14 cellular contexts compared by ENCODE assay signal in genomic region chr3:30617653-30618052, GRCh38. TPM values are rescaled to one million over a fixed set of nuclear protein-coding genes. Genes with fewer than 3 reads are reported as not detected.
DNase-seq lines count a peak whose midpoint lies in the region; ATAC-seq and TF ChIP-seq lines count a peak whose summit lies in the region.
"Had no signal": no experiment of that assay in that cellular context is flagged by ENCODE, and none has a peak within 500 bp of the region (broad histone marks: within the 10 kb centered on the region; RNA-seq: fewer than 3 reads in every experiment).

No MANE protein-coding gene starts in this region.

- H3K27ac Mint-ChIP-seq in activated naive CD4-positive, alpha-beta T cell treated with anti-CD3 and anti-CD28 coated beads for 36 hours = peak overlapping the region; percentile 98
- peak overlapping the region; percentile 82 for H3K27ac Mint-ChIP-seq in central memory CD8-positive, alpha-beta T cell (ENCODE audit: low read depth)
- peak overlapping the region; percentile 93 for H3K27ac Mint-ChIP-seq in stimulated activated naive B cell treated with anti-CD40 and anti-IgM and Interleukin-4, amounts not matched to agents 10 μg/mL and 1 μg/mL and 100 μg/mL, for 72 hours
- H3K27ac Mint-ChIP-seq: type B pancreatic cell had no signal

- peak overlapping the region; percentile 94 for H3K27ac ChIP-seq in RWPE2 (ENCODE audit: poor library complexity, severe bottlenecking)

- H3K27me3 ChIP-seq in RWPE2 (ENCODE audit: insufficient read depth, poor library complexity, severe bottlenecking) = no peaks in the 10 kb centered on the region

- intact Hi-C loops in activated naive CD4-positive, alpha-beta T cell treated with anti-CD3 and anti-CD28 coated beads for 36 hours (cut with micrococcal nuclease) = no loop called here

- DNase-seq in activated naive CD4-positive, alpha-beta T cell treated with anti-CD3 and anti-CD28 coated beads for 36 hours = no peak
- DNase-seq in activated naive CD4-positive, alpha-beta T cell treated with Interleukin-2 at 50 U/mL for 16 hours = no peak
- DNase-seq in RWPE2 (ENCODE audit: low spot score) (no peak), NCI-H345 (lab: John Stamatoyannopoulos, UW) (no peak), NCI-H1417 (lab: John Stamatoyannopoulos, UW) (no peak)
- DNase-seq in central memory CD8-positive, alpha-beta T cell (ENCODE audit: low spot score in 2 of 2) = no peak
- DNase-seq in stimulated activated naive B cell treated with anti-CD40 and anti-IgM and Interleukin-4, amounts not matched to agents 10 μg/mL and 1 μg/mL and 100 μg/mL, for 72 hours = no peak
- DNase-seq: activated CD4-positive, CD25-positive, alpha-beta regulatory T cell treated with anti-CD3 and anti-CD28 coated beads, Interleukin-2, amount 50 U/mL, for 72 hours; activated effector memory CD4-positive, alpha-beta T cell treated with anti-CD3 and anti-CD28 coated beads, Interleukin-2, amount 50 U/mL, for 16 hours; NCI-H2029; NCI-H526 had no signal

- H3K36me3 ChIP-seq in RWPE2 (ENCODE audit: low read depth) = peaks cover 63% of the 10 kb centered on the region

- TF ChIP-seq CTCF in RWPE2 (IDR thresholded peaks at IDR 0.05; ENCODE audit: poor library complexity, severe bottlenecking) = no peak

- peaks cover 80% of the 10 kb centered on the region for H3K4me1 ChIP-seq in RWPE2 (ENCODE audit: insufficient read depth, poor library complexity, severe bottlenecking)

- peaks cover 92% of the 10 kb centered on the region for H3K4me1 Mint-ChIP-seq in activated naive CD4-positive, alpha-beta T cell treated with anti-CD3 and anti-CD28 coated beads for 36 hours (ENCODE audit: low read depth)
- peaks cover 96% of the 10 kb centered on the region for H3K4me1 Mint-ChIP-seq in central memory CD8-positive, alpha-beta T cell
- H3K4me1 Mint-ChIP-seq in stimulated activated naive B cell treated with anti-CD40 and anti-IgM and Interleukin-4, amounts not matched to agents 10 μg/mL and 1 μg/mL and 100 μg/mL, for 72 hours = peaks cover 56 to 100% of the 10 kb centered on the region in 2 donors

- peak overlapping the region; percentile 58 for H3K4me3 Mint-ChIP-seq in activated naive CD4-positive, alpha-beta T cell treated with anti-CD3 and anti-CD28 coated beads for 36 hours
- H3K4me3 Mint-ChIP-seq in central memory CD8-positive, alpha-beta T cell = peak overlapping the region; percentile 95
- peak overlapping the region; percentile 30 to 54 for H3K4me3 Mint-ChIP-seq in stimulated activated naive B cell treated with anti-CD40 and anti-IgM and Interleukin-4, amounts not matched to agents 10 μg/mL and 1 μg/mL and 100 μg/mL, for 72 hours
- H3K4me3 Mint-ChIP-seq: type B pancreatic cell had no signal

- no peaks in the 10 kb centered on the region for H3K9me3 ChIP-seq in RWPE2 (ENCODE audit: severe bottlenecking)

- no peaks in the 10 kb centered on the region for H3K27me3 Mint-ChIP-seq in activated naive CD4-positive, alpha-beta T cell treated with anti-CD3 and anti-CD28 coated beads for 36 hours (ENCODE audit: low read depth)
- H3K27me3 Mint-ChIP-seq in central memory CD8-positive, alpha-beta T cell = no peaks in the 10 kb centered on the region
- no peaks in the 10 kb centered on the region for H3K27me3 Mint-ChIP-seq in stimulated activated naive B cell treated with anti-CD40 and anti-IgM and Interleukin-4, amounts not matched to agents 10 μg/mL and 1 μg/mL and 100 μg/mL, for 72 hours
- H3K27me3 Mint-ChIP-seq: type B pancreatic cell had no signal

- CTCF ChIA-PET in activated naive CD4-positive, alpha-beta T cell treated with anti-CD3 and anti-CD28 coated beads for 36 hours (lab: Charles Lee) = interaction anchor here (1.0 to 6.4 kb wide), 3 partner anchors 10 to 40 kb away, joined by 4 to 42 read pairs (median 8); no protein-coding TSS in a partner anchor

- peaks cover 91% of the 10 kb centered on the region for H3K36me3 Mint-ChIP-seq in activated naive CD4-positive, alpha-beta T cell treated with anti-CD3 and anti-CD28 coated beads for 36 hours (ENCODE audit: low read depth)
- H3K36me3 Mint-ChIP-seq in central memory CD8-positive, alpha-beta T cell (ENCODE audit: insufficient read depth) = peaks cover 20% of the 10 kb centered on the region
- peaks cover 25 to 43% of the 10 kb centered on the region in 2 donors for H3K36me3 Mint-ChIP-seq in stimulated activated naive B cell treated with anti-CD40 and anti-IgM and Interleukin-4, amounts not matched to agents 10 μg/mL and 1 μg/mL and 100 μg/mL, for 72 hours

- ATAC-seq in RWPE2 (ENCODE audit: low read depth) = no peak
- no peak for ATAC-seq in central memory CD8-positive, alpha-beta T cell (replicated peaks; ENCODE audit: extremely low read depth, poor library complexity, severe bottlenecking)
- ATAC-seq in stimulated activated naive B cell treated with anti-CD40 and anti-IgM and Interleukin-4, amounts not matched to agents 10 μg/mL and 1 μg/mL and 100 μg/mL, for 72 hours (replicated peaks) = no peak
- no peak for ATAC-seq in HG02885 (IDR thresholded peaks at IDR 0.05; ENCODE audit: poor library complexity, unreplicated experiment)
- ATAC-seq: left lobe of liver had no signal

- no peak overlapping the region for H3K4me3 ChIP-seq in RWPE2 (ENCODE audit: severe bottlenecking)

- H3K9me3 Mint-ChIP-seq in activated naive CD4-positive, alpha-beta T cell treated with anti-CD3 and anti-CD28 coated beads for 36 hours = no peaks in the 10 kb centered on the region
- H3K9me3 Mint-ChIP-seq in central memory CD8-positive, alpha-beta T cell = no peaks in the 10 kb centered on the region
- peaks cover 0 to 5% of the 10 kb centered on the region in 2 donors for H3K9me3 Mint-ChIP-seq in stimulated activated naive B cell treated with anti-CD40 and anti-IgM and Interleukin-4, amounts not matched to agents 10 μg/mL and 1 μg/mL and 100 μg/mL, for 72 hours

RNA-seq across cellular contexts. Expression of gene TGFBR2, which starts 11.3 kb away (rescaled TPM):
- total RNA-seq in activated naive CD4-positive, alpha-beta T cell treated with anti-CD3 and anti-CD28 coated beads for 36 hours = 10 to 100 TPM; 57.8 to 58.1 TPM

Comparison
In these comparisons a context has a peak if more than half of its experiments do, and no peak if none do; other contexts are left out.
1. H3K4me3 Mint-ChIP-seq: peak in every context shown above with its lines; median percentile 95 in central memory CD8-positive, alpha-beta T cell; 58 in activated naive CD4-positive, alpha-beta T cell treated with anti-CD3 and anti-CD28 coated beads for 36 hours; 42 in stimulated activated naive B cell treated with anti-CD40 and anti-IgM and Interleukin-4, amounts not matched to agents 10 μg/mL and 1 μg/mL and 100 μg/mL, for 72 hours.